In the genomic region with DNA sequence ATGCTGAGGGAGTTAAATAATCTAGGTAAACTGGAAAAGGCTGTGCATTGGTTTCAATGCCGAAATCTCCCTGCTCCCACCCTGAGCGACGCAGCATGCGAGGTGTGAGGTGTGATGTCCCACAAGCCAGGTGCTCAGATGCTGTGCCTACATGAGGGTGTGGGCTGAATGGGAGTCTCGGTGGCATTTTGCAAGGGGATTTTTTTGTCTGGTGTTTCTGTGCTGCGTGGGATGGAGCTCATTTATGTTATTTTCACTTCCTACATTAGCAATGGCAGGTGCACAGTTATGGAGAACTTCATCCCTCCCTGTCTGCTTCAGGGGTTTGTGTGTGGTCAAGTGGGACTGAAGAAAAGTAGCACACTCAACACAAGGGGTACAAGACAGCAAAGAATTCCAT, we compare ENCODE assay signal across 14 cellular contexts.
DNase-seq lines count a peak whose midpoint lies in the region; ATAC-seq and TF ChIP-seq lines count a peak whose summit lies in the region.
"Had no signal": no experiment of that assay in that cellular context is flagged by ENCODE, and none has a peak within 500 bp of the region (broad histone marks: within the 10 kb centered on the region; RNA-seq: fewer than 3 reads in every experiment).

No MANE protein-coding gene starts in this region.

- TF ChIP-seq EP300 in ovary (IDR thresholded peaks at IDR 0.05): no peak

- no peaks in the 10 kb centered on the region for H3K36me3 ChIP-seq in ovary
- H3K36me3 ChIP-seq: neural progenitor cell had no signal

- no peak overlapping the region for H3K27ac Mint-ChIP-seq in CD14-positive monocyte
- H3K27ac Mint-ChIP-seq: neural progenitor cell; stimulated activated naive CD8-positive, alpha-beta T cell treated with anti-CD3 and anti-CD28 coated beads, Interleukin-15, amount 100 ng/mL, for 72 hours had no signal

- no peaks in the 10 kb centered on the region for H3K4me1 ChIP-seq in ovary (ENCODE audit: insufficient read depth)
- H3K4me1 ChIP-seq: neural progenitor cell had no signal

- H3K4me1 Mint-ChIP-seq in CD14-positive monocyte: no peaks in the 10 kb centered on the region
- H3K4me1 Mint-ChIP-seq: neural progenitor cell; stimulated activated naive CD8-positive, alpha-beta T cell treated with anti-CD3 and anti-CD28 coated beads, Interleukin-15, amount 100 ng/mL, for 72 hours had no signal

- TF ChIP-seq POLR2A in ovary (IDR thresholded peaks at IDR 0.05): no peak

- intact Hi-C loops in ovary (cut with DNase I) (no loop called here), CD14-positive monocyte (cut with micrococcal nuclease) (no loop called here)

- H3K36me3 Mint-ChIP-seq in CD14-positive monocyte: no peaks in the 10 kb centered on the region
- H3K36me3 Mint-ChIP-seq: neural progenitor cell had no signal

- H3K27me3 Mint-ChIP-seq in CD14-positive monocyte (ENCODE audit: low read depth in 3 of 3): peaks cover 2 to 4% (median 2%) of the 10 kb centered on the region in 3 donors
- H3K27me3 Mint-ChIP-seq: stimulated activated naive CD8-positive, alpha-beta T cell treated with anti-CD3 and anti-CD28 coated beads, Interleukin-15, amount 100 ng/mL, for 72 hours had no signal

- no peaks in the 10 kb centered on the region for H3K27me3 ChIP-seq in ovary
- H3K27me3 ChIP-seq: neural progenitor cell had no signal

- H3K9me3 ChIP-seq in ovary: no peaks in the 10 kb centered on the region

- no peak overlapping the region for H3K27ac ChIP-seq in ovary
- H3K27ac ChIP-seq: 22Rv1, neural progenitor cell had no signal

- no peak overlapping the region for H3K4me3 Mint-ChIP-seq in CD14-positive monocyte
- H3K4me3 Mint-ChIP-seq: neural progenitor cell; stimulated activated naive CD8-positive, alpha-beta T cell treated with anti-CD3 and anti-CD28 coated beads, Interleukin-15, amount 100 ng/mL, for 72 hours had no signal

- no peak overlapping the region for H3K4me3 ChIP-seq in ovary
- H3K4me3 ChIP-seq: neural progenitor cell had no signal

- DNase-seq in activated CD4-positive, CD25-positive, alpha-beta regulatory T cell treated with anti-CD3 and anti-CD28 coated beads, Interleukin-2, amount 50 U/mL, for 72 hours: no peak
- DNase-seq in ovary (no peak), pons (ENCODE audit: low spot score) (no peak), ureter (ENCODE audit: low spot score) (no peak), CD14-positive monocyte (ENCODE audit: low spot score) (no peak)
- DNase-seq: activated CD4-positive, alpha-beta T cell treated with anti-CD3 and anti-CD28 coated beads for 4 hours; activated gamma-delta T cell; left cardiac atrium; stimulated activated naive CD8-positive, alpha-beta T cell treated with anti-CD3 and anti-CD28 coated beads, Interleukin-15, amount 100 ng/mL, for 72 hours had no signal

- peaks cover 0 to 6% (median 2%) of the 10 kb centered on the region in 7 donors for H3K9me3 Mint-ChIP-seq in CD14-positive monocyte
- H3K9me3 Mint-ChIP-seq: neural progenitor cell had no signal

- ATAC-seq in activated CD4-positive, CD25-positive, alpha-beta regulatory T cell treated with anti-CD3 and anti-CD28 coated beads, Interleukin-2, amount 50 U/mL, for 24 hours: peak; percentile 33 to 57
- ATAC-seq in GM21786 (IDR thresholded peaks at IDR 0.05; ENCODE audit: unreplicated experiment) (peak; percentile 67), HG03196 (IDR thresholded peaks at IDR 0.05; ENCODE audit: unreplicated experiment) (peak; percentile 64)
- ATAC-seq: left cardiac atrium; stimulated activated naive CD8-positive, alpha-beta T cell treated with anti-CD3 and anti-CD28 coated beads, Interleukin-15, amount 100 ng/mL, for 72 hours had no signal

- WGBS in ovary, 3 donors: 92 to 97% (median 94%) methylated on average over 6 of the region's 6 CpGs

- no peak for TF ChIP-seq CTCF in ovary (IDR thresholded peaks at IDR 0.05)
- TF ChIP-seq CTCF in CD14-positive monocyte (IDR thresholded peaks at IDR 0.05): no peak
